ENCODE assay signal across 26 cellular contexts in the genomic region with DNA sequence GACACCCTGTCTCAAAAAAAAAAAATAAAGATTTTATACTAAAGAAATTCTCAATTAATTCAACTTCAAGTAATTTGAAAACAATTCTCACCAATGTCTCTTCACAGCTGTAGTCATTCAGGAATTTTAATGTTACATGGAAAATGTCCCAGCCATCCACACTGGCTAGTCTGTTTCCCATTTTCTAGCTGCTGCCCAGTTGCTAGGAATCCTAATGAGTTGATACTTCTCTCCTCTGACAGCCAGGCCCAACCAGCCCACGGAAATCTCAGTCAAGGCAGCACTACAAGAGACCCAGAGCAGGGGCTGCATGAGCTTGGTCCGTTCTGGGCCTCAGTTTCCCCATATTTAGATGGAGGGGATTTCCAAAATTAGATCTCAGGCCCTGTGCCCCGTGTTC.
"Had no signal": no experiment of that assay in that cellular context is flagged by ENCODE, and none has a peak within 500 bp of the region (broad histone marks: within the 10 kb centered on the region; RNA-seq: fewer than 3 reads in every experiment).

No MANE protein-coding gene starts in this region.

- H3K27me3 Mint-ChIP-seq: memory B cell; stimulated activated memory B cell treated with anti-CD40 and anti-IgM and Interleukin-4, amounts not matched to agents 10 μg/mL and 1 μg/mL and 100 μg/mL, for 72 hours; type B pancreatic cell had no signal

- H3K36me3 Mint-ChIP-seq: memory B cell; natural killer cell; stimulated activated memory B cell treated with anti-CD40 and anti-IgM and Interleukin-4, amounts not matched to agents 10 μg/mL and 1 μg/mL and 100 μg/mL, for 72 hours; type B pancreatic cell had no signal

- H3K27me3 ChIP-seq: gastroesophageal sphincter, heart right ventricle, neutrophil, sigmoid colon, testis, tibial artery had no signal

- H3K4me3 ChIP-seq: coronary artery, gastroesophageal sphincter, heart right ventricle, lower lobe of right lung, prostate gland, sigmoid colon, testis, tibial artery had no signal

- H3K27ac Mint-ChIP-seq: memory B cell; natural killer cell; stimulated activated memory B cell treated with anti-CD40 and anti-IgM and Interleukin-4, amounts not matched to agents 10 μg/mL and 1 μg/mL and 100 μg/mL, for 72 hours; type B pancreatic cell had no signal

- H3K9me3 Mint-ChIP-seq: memory B cell; natural killer cell; stimulated activated memory B cell treated with anti-CD40 and anti-IgM and Interleukin-4, amounts not matched to agents 10 μg/mL and 1 μg/mL and 100 μg/mL, for 72 hours; type B pancreatic cell had no signal

- ATAC-seq: gastroesophageal sphincter; heart right ventricle; left colon; left ventricle myocardium superior; lower lobe of right lung; natural killer cell; right cardiac atrium; stimulated activated memory B cell treated with anti-CD40 and anti-IgM and Interleukin-4, amounts not matched to agents 10 μg/mL and 1 μg/mL and 100 μg/mL, for 72 hours; stimulated activated naive CD8-positive, alpha-beta T cell treated with anti-CD3 and anti-CD28 coated beads, Interleukin-15, Interleukin-2, amounts not matched to agents 100 U/mL and 50 U/mL, for 24 hours had no signal

- H3K36me3 ChIP-seq: gastroesophageal sphincter, heart right ventricle, lower lobe of right lung, neutrophil, prostate gland, sigmoid colon, tibial artery had no signal

- DNase-seq: dermis blood vessel endothelial cell; effector CD4-positive, alpha-beta T cell; foreskin fibroblast; glutamatergic neuron; heart right ventricle; hippocampal formation; islet precursor cell; kidney glomerular epithelial cell; left colon; left ventricle myocardium superior; lower lobe of right lung; natural killer cell; right cardiac atrium; sigmoid colon; stimulated activated CD4-positive, alpha-beta T cell treated with anti-CD3 and anti-CD28 coated beads, Interleukin-4, amount 100 ng/mL, for 4 hours; stimulated activated naive CD8-positive, alpha-beta T cell treated with anti-CD3 and anti-CD28 coated beads, Interleukin-15, Interleukin-2, amounts not matched to agents 100 U/mL and 50 U/mL, for 24 hours; testis; tibial artery had no signal

- H3K4me3 Mint-ChIP-seq: memory B cell; natural killer cell; stimulated activated memory B cell treated with anti-CD40 and anti-IgM and Interleukin-4, amounts not matched to agents 10 μg/mL and 1 μg/mL and 100 μg/mL, for 72 hours; type B pancreatic cell had no signal

- H3K27ac ChIP-seq: coronary artery, gastroesophageal sphincter, heart right ventricle, lower lobe of right lung, neutrophil, parathyroid adenoma, prostate gland, sigmoid colon, testis, tibial artery had no signal

- H3K4me1 ChIP-seq: gastroesophageal sphincter, heart right ventricle, lower lobe of right lung, parathyroid adenoma, prostate gland, sigmoid colon, testis, tibial artery had no signal

- H3K4me1 Mint-ChIP-seq: natural killer cell had no signal

- H3K9me3 ChIP-seq: gastroesophageal sphincter, heart right ventricle, lower lobe of right lung, neutrophil, prostate gland, sigmoid colon, testis, tibial artery had no signal

- H3K9ac ChIP-seq: parathyroid adenoma had no signal

- H2AFZ ChIP-seq: parathyroid adenoma had no signal

- H3K79me2 ChIP-seq: parathyroid adenoma had no signal
